In the genomic region with DNA sequence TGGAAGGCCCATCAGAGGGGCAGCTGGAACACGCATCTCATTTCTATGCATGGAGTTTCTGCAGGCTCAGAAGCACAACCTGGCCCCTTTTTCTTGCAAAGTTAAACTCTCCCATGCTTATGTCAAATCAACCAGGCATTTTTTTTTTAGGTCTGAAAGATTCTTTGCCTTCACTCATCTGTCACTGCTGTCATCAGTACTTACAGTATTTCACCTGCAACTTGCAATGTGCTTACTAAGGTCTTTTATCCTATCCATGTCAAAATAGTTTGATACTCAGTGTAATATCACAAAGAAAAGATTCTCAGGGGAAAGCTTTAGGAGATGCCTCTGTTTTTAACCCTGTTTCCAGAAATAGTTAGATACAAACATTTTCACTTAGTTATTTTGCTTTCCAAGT, we compare ENCODE assay signal across 35 cellular contexts.
"Had no signal": no experiment of that assay in that cellular context is flagged by ENCODE, and none has a peak within 500 bp of the region (broad histone marks: within the 10 kb centered on the region; RNA-seq: fewer than 3 reads in every experiment).

No MANE protein-coding gene starts in this region.

- H3K36me3 Mint-ChIP-seq: activated naive CD4-positive, alpha-beta T cell treated with anti-CD3 and anti-CD28 coated beads, Interleukin-2, amount 50 U/mL, for 24 hours; activated naive CD8-positive, alpha-beta T cell treated with anti-CD3 and anti-CD28 coated beads for 36 hours had no signal

- H3K36me3 ChIP-seq: adrenal gland, esophagus muscularis mucosa, gastroesophageal sphincter, WERI-Rb-1 had no signal

- H3K9me3 ChIP-seq: adrenal gland, body of pancreas, esophagus muscularis mucosa, gastroesophageal sphincter had no signal

- H3K4me1 Mint-ChIP-seq: activated naive CD4-positive, alpha-beta T cell treated with anti-CD3 and anti-CD28 coated beads, Interleukin-2, amount 50 U/mL, for 24 hours; activated naive CD8-positive, alpha-beta T cell treated with anti-CD3 and anti-CD28 coated beads for 36 hours; activated naive CD8-positive, alpha-beta T cell treated with anti-CD3 and anti-CD28 coated beads, Interleukin-2, amount 50 U/mL, for 24 hours; T-helper 17 cell had no signal

- H3K27me3 Mint-ChIP-seq: activated B cell treated with CpG ODN at 0.5 μM for 24 hours; activated CD8-positive, alpha-beta T cell treated with anti-CD3 and anti-CD28 coated beads for 36 hours; activated naive CD4-positive, alpha-beta T cell treated with anti-CD3 and anti-CD28 coated beads, Interleukin-2, amount 50 U/mL, for 24 hours; activated naive CD8-positive, alpha-beta T cell treated with anti-CD3 and anti-CD28 coated beads for 36 hours; activated naive CD8-positive, alpha-beta T cell treated with anti-CD3 and anti-CD28 coated beads, Interleukin-2, amount 50 U/mL, for 24 hours; effector memory CD8-positive, alpha-beta T cell; T-helper 17 cell had no signal

- H3K27ac ChIP-seq: adrenal gland, body of pancreas, esophagus muscularis mucosa, gastroesophageal sphincter, WERI-Rb-1 had no signal

- H3K4me1 ChIP-seq: adrenal gland, body of pancreas had no signal

- ATAC-seq: activated CD4-positive, CD25-positive, alpha-beta regulatory T cell treated with anti-CD3 and anti-CD28 coated beads, Interleukin-2, amount 50 U/mL, for 24 hours; activated CD8-positive, alpha-beta T cell treated with anti-CD3 and anti-CD28 coated beads for 36 hours; activated naive CD8-positive, alpha-beta T cell treated with anti-CD3 and anti-CD28 coated beads, Interleukin-2, amount 50 U/mL, for 24 hours; body of pancreas; effector memory CD8-positive, alpha-beta T cell; gastroesophageal sphincter; T-helper 17 cell had no signal

- H3K27me3 ChIP-seq: adrenal gland, body of pancreas, esophagus muscularis mucosa had no signal

- DNase-seq: activated B cell treated with CpG ODN at 0.5 μM for 24 hours; activated CD4-positive, alpha-beta T cell treated with anti-CD3 and anti-CD28 coated beads for 48 hours; activated CD4-positive, alpha-beta T cell treated with anti-CD3 and anti-CD28 coated beads, Interleukin-2, amount 50 U/mL, for 1 hour; activated CD4-positive, alpha-beta T cell treated with anti-CD3 and anti-CD28 coated beads, Interleukin-2, amount 50 U/mL, for 48 hours; activated CD8-positive, alpha-beta memory T cell treated with anti-CD3 and anti-CD28 coated beads for 24 hours; activated CD8-positive, alpha-beta T cell treated with anti-CD3 and anti-CD28 coated beads for 36 hours; activated effector memory CD4-positive, alpha-beta T cell treated with anti-CD3 and anti-CD28 coated beads, Interleukin-2, amount 50 U/mL, for 16 hours; activated naive CD4-positive, alpha-beta T cell treated with anti-CD3 and anti-CD28 coated beads for 36 hours; activated naive CD8-positive, alpha-beta T cell treated with anti-CD3 and anti-CD28 coated beads for 36 hours; activated naive CD8-positive, alpha-beta T cell treated with anti-CD3 and anti-CD28 coated beads, Interleukin-2, amount 50 U/mL, for 24 hours; activated T-cell treated with anti-CD3 and anti-CD28 coated beads, Interleukin-2, amount 50 U/mL, for 1 hour; activated T-cell treated with anti-CD3 and anti-CD28 coated beads, Interleukin-2, amount 50 U/mL, for 48 hours; adrenal gland; amygdala; aorta; caudate nucleus; cortex of kidney; dermis blood vessel endothelial cell; effector CD4-positive, alpha-beta T cell; effector memory CD8-positive, alpha-beta T cell; erythroblast; foreskin melanocyte; T-helper 1 cell; T-helper 17 cell; T1000; WERI-Rb-1 had no signal

- H3K4me3 Mint-ChIP-seq: activated B cell treated with CpG ODN at 0.5 μM for 24 hours; activated CD8-positive, alpha-beta T cell treated with anti-CD3 and anti-CD28 coated beads for 36 hours; activated naive CD4-positive, alpha-beta T cell treated with anti-CD3 and anti-CD28 coated beads for 36 hours; activated naive CD4-positive, alpha-beta T cell treated with anti-CD3 and anti-CD28 coated beads, Interleukin-2, amount 50 U/mL, for 24 hours; activated naive CD8-positive, alpha-beta T cell treated with anti-CD3 and anti-CD28 coated beads for 36 hours; activated naive CD8-positive, alpha-beta T cell treated with anti-CD3 and anti-CD28 coated beads, Interleukin-2, amount 50 U/mL, for 24 hours; activated T-helper 1 cell treated with anti-CD3 and anti-CD28 coated beads, Interleukin-12 subunit alpha, Interleukin-12 subunit beta, Interleukin-2, Interleukin-4 antibody, amounts not matched to agents 30 ng/mL and 10 ng/mL and 1 ng/mL, durations not matched to agents 14 hours and 24 hours and 36 hours; effector memory CD8-positive, alpha-beta T cell; T-helper 17 cell; T-helper 2 cell treated with Interferon-gamma antibody and Interleukin-4, amounts not matched to agents 5 μg/mL and 100 μg/mL, for 36 hours had no signal

- H3K27ac Mint-ChIP-seq: activated B cell treated with CpG ODN at 0.5 μM for 24 hours; activated CD8-positive, alpha-beta T cell treated with anti-CD3 and anti-CD28 coated beads for 36 hours; activated naive CD4-positive, alpha-beta T cell treated with anti-CD3 and anti-CD28 coated beads for 36 hours; activated naive CD4-positive, alpha-beta T cell treated with anti-CD3 and anti-CD28 coated beads, Interleukin-2, amount 50 U/mL, for 24 hours; activated naive CD8-positive, alpha-beta T cell treated with anti-CD3 and anti-CD28 coated beads for 36 hours; activated naive CD8-positive, alpha-beta T cell treated with anti-CD3 and anti-CD28 coated beads, Interleukin-2, amount 50 U/mL, for 24 hours; activated T-helper 1 cell treated with anti-CD3 and anti-CD28 coated beads, Interleukin-12 subunit alpha, Interleukin-12 subunit beta, Interleukin-2, Interleukin-4 antibody, amounts not matched to agents 30 ng/mL and 10 ng/mL and 1 ng/mL, durations not matched to agents 14 hours and 24 hours and 36 hours; activated T-helper 2 cell treated with anti-CD3 and anti-CD28 coated beads, Interferon-gamma antibody, Interleukin-2, Interleukin-4, amounts not matched to agents 10 μg/mL and 5 μg/mL and 100 μg/mL, durations not matched to agents 14 hours and 24 hours and 36 hours; effector memory CD8-positive, alpha-beta T cell; T-helper 17 cell; T-helper 2 cell treated with Interferon-gamma antibody and Interleukin-4, amounts not matched to agents 5 μg/mL and 100 μg/mL, for 36 hours had no signal

- FAIRE-seq: colon had no signal

- H3K4me3 ChIP-seq: adrenal gland, body of pancreas, esophagus muscularis mucosa, gastroesophageal sphincter had no signal

- H3K9me3 Mint-ChIP-seq: activated B cell treated with CpG ODN at 0.5 μM for 24 hours; activated CD8-positive, alpha-beta T cell treated with anti-CD3 and anti-CD28 coated beads for 36 hours; activated naive CD4-positive, alpha-beta T cell treated with anti-CD3 and anti-CD28 coated beads, Interleukin-2, amount 50 U/mL, for 24 hours; activated naive CD8-positive, alpha-beta T cell treated with anti-CD3 and anti-CD28 coated beads for 36 hours; activated naive CD8-positive, alpha-beta T cell treated with anti-CD3 and anti-CD28 coated beads, Interleukin-2, amount 50 U/mL, for 24 hours; activated T-helper 1 cell treated with anti-CD3 and anti-CD28 coated beads, Interleukin-12 subunit alpha, Interleukin-12 subunit beta, Interleukin-2, Interleukin-4 antibody, amounts not matched to agents 30 ng/mL and 10 ng/mL and 1 ng/mL, durations not matched to agents 14 hours and 24 hours and 36 hours; T-helper 2 cell treated with Interferon-gamma antibody and Interleukin-4, amounts not matched to agents 5 μg/mL and 100 μg/mL, for 36 hours had no signal
